In the genomic region with DNA sequence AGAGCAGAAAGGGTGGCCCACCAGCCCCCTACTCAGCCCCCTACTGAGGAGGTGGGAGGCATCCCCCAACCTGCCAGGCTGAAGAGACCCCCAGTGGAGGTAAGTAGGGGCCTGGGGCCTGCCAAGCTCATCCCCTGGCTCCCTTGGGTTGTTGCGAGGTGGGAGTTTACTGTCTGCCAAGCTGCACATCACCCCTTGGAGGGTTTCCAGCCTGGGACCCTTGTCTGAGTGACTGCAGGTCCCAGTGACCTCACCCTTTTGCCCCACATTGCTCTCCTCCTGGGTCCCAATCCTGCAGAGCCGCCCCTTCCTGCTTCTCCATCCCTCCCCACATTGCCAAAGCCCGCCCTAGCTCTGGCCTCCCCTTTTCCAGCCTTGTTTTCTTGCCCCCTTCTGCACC, we compare ENCODE assay signal across 16 cellular contexts. TPM values are rescaled to one million over a fixed set of nuclear protein-coding genes. Genes with fewer than 3 reads are reported as not detected.
DNase-seq lines count a peak whose midpoint lies in the region; TF ChIP-seq lines count a peak whose summit lies in the region.
"Had no signal": no experiment of that assay in that cellular context is flagged by ENCODE, and none has a peak within 500 bp of the region (broad histone marks: within the 10 kb centered on the region; RNA-seq: fewer than 3 reads in every experiment).

No MANE protein-coding gene starts in this region.

- TF ChIP-seq CTCF in HEK293 (tag by site-specific recombination; IDR thresholded peaks at IDR 0.05) (no peak), transverse colon (IDR thresholded peaks at IDR 0.05) (no peak)

- no peaks in the 10 kb centered on the region for H3K9me3 ChIP-seq in HEK293 (ENCODE audit: control insufficient read depth, insufficient read depth, low read depth, low read length)
- H3K9me3 ChIP-seq in effector memory CD4-positive, alpha-beta T cell (ENCODE audit: control insufficient read depth, low read length), result no peaks in the 10 kb centered on the region
- H3K9me3 ChIP-seq in transverse colon, result no peaks in the 10 kb centered on the region
- H3K9me3 ChIP-seq: A549, testis had no signal

- TF ChIP-seq EP300 in transverse colon (IDR thresholded peaks at IDR 0.05; ENCODE audit: low read depth), result no peak

- no peaks in the 10 kb centered on the region for H3K36me3 ChIP-seq in HEK293 (ENCODE audit: control insufficient read depth in 2 of 2, insufficient read depth in 1 of 2, low read length in 2 of 2)
- H3K36me3 ChIP-seq in effector memory CD4-positive, alpha-beta T cell (ENCODE audit: control insufficient read depth, insufficient read depth, low read length), result no peaks in the 10 kb centered on the region
- H3K36me3 ChIP-seq in transverse colon, result no peaks in the 10 kb centered on the region
- H3K36me3 ChIP-seq: WERI-Rb-1 had no signal

- in situ Hi-C loops in transverse colon (cut with MboI; ENCODE audit: low pct_ligation_motif_present in 1 of 4, low pct_unique_long_range_greater_than_20kb in 1 of 4, low sequenced_read_pairs in 3 of 4), result no loop called here
- in situ Hi-C loops in G401 (cut with HindIII; ENCODE audit: low sequenced_read_pairs), result no loop called here

- CTCF ChIA-PET in activated CD4-positive, alpha-beta T cell treated with anti-CD3 and anti-CD28 coated beads, Interleukin-2, amount 10 ng/mL, durations not matched to agents 7 days and 5 days (lab: Charles Lee), result interaction anchor here (0.8 to 2.8 kb wide), 4 partner anchors 12 to 30 kb away, joined by 3 to 10 read pairs (median 3); no protein-coding TSS in a partner anchor
- CTCF ChIA-PET in HEK293 (lab: Yijun Ruan, JAX), result interaction anchor here (0.6 kb wide), 1 partner anchor 188 kb away, joined by 3 read pairs; no protein-coding TSS in a partner anchor

- peaks cover 7% of the 10 kb centered on the region for H3K27me3 Mint-ChIP-seq in activated CD4-positive, alpha-beta T cell treated with anti-CD3 and anti-CD28 coated beads, Interleukin-2, amount 10 ng/mL, durations not matched to agents 7 days and 5 days

- no peaks in the 10 kb centered on the region for H3K27me3 ChIP-seq in effector memory CD4-positive, alpha-beta T cell (replicated peaks; ENCODE audit: control insufficient read depth, insufficient read depth, low read length, poor library complexity, severe bottlenecking)
- H3K27me3 ChIP-seq in transverse colon, result no peaks in the 10 kb centered on the region
- H3K27me3 ChIP-seq: testis had no signal

- no peaks in the 10 kb centered on the region for H3K36me3 Mint-ChIP-seq in activated CD4-positive, alpha-beta T cell treated with anti-CD3 and anti-CD28 coated beads, Interleukin-2, amount 10 ng/mL, durations not matched to agents 7 days and 5 days (ENCODE audit: low read depth)

- POLR2A ChIA-PET in activated CD4-positive, alpha-beta T cell treated with anti-CD3 and anti-CD28 coated beads, Interleukin-2, amount 10 ng/mL, durations not matched to agents 7 days and 5 days (lab: Charles Lee), result no interaction called here
- POLR2A ChIA-PET in HEK293 (lab: Yijun Ruan, JAX), result no interaction called here

- no peak for DNase-seq in activated CD4-positive, alpha-beta T cell treated with anti-CD3 and anti-CD28 coated beads, Interleukin-2, amount 10 ng/mL, durations not matched to agents 7 days and 5 days
- DNase-seq in activated CD4-positive, alpha-beta T cell treated with anti-CD3 and anti-CD28 coated beads, Interleukin-2, amount 50 U/mL, for 48 hours, result no peak
- DNase-seq in effector memory CD4-positive, alpha-beta T cell, result no peak
- DNase-seq in HPDE6-E6E7 (ENCODE audit: extremely low spot score), result no peak
- DNase-seq in transverse colon, result no peak
- no peak for DNase-seq in G401 (ENCODE audit: low spot score)
- DNase-seq: NCI-H2081; NK-92 treated with Interleukin-12 subunit alpha and Interleukin-12 subunit beta, amount 100 ng/mL, for 24 hours had no signal

- H3K27ac ChIP-seq in HEK293 (ENCODE audit: extremely low read depth, low read depth, low read length) (no peak overlapping the region), skin epidermis (peak overlapping the region in 11 of 21 experiments; percentile 5 to 97 (median 86)), transverse colon (peak overlapping the region in 1 of 4 donors; percentile 83)
- peak overlapping the region; percentile 54 for H3K27ac ChIP-seq in effector memory CD4-positive, alpha-beta T cell (ENCODE audit: insufficient read depth, low read length, poor library complexity, severe bottlenecking)
- H3K27ac ChIP-seq: WERI-Rb-1 had no signal

- H3K4me3 ChIP-seq in HEK293 (ENCODE audit: low read depth, low read length) (no peak overlapping the region), skin epidermis (no peak overlapping the region), transverse colon (no peak overlapping the region)
- H3K4me3 ChIP-seq in effector memory CD4-positive, alpha-beta T cell (ENCODE audit: insufficient read depth, low read depth, low read length, poor library complexity, severe bottlenecking), result no peak overlapping the region

- no peaks in the 10 kb centered on the region for H3K4me1 ChIP-seq in HEK293 (ENCODE audit: control insufficient read depth, insufficient read depth, low read length)
- H3K4me1 ChIP-seq in effector memory CD4-positive, alpha-beta T cell (ENCODE audit: control insufficient read depth, insufficient read depth, low read length, poor library complexity, severe bottlenecking), result peaks cover 57% of the 10 kb centered on the region
- H3K4me1 ChIP-seq in transverse colon, result peaks cover 11 to 60% (median 36%) of the 10 kb centered on the region in 4 donors

- peaks cover 57% of the 10 kb centered on the region for H3K4me1 Mint-ChIP-seq in activated CD4-positive, alpha-beta T cell treated with anti-CD3 and anti-CD28 coated beads, Interleukin-2, amount 10 ng/mL, durations not matched to agents 7 days and 5 days

- peak overlapping the region; percentile 50 for H3K4me3 Mint-ChIP-seq in activated CD4-positive, alpha-beta T cell treated with anti-CD3 and anti-CD28 coated beads, Interleukin-2, amount 10 ng/mL, durations not matched to agents 7 days and 5 days

- no peaks in the 10 kb centered on the region for H3K9me3 Mint-ChIP-seq in activated CD4-positive, alpha-beta T cell treated with anti-CD3 and anti-CD28 coated beads, Interleukin-2, amount 10 ng/mL, durations not matched to agents 7 days and 5 days
- H3K9me3 Mint-ChIP-seq: neural crest cell had no signal

- WGBS in transverse colon (ENCODE audit: low coverage in 1 of 2), 2 donors, result 98 to 100% methylated on average over 2 to 3 of the region's 3 CpGs

- no peak for TF ChIP-seq POLR2A in transverse colon (IDR thresholded peaks at IDR 0.05)

- peak overlapping the region; percentile 76 for H3K27ac Mint-ChIP-seq in activated CD4-positive, alpha-beta T cell treated with anti-CD3 and anti-CD28 coated beads, Interleukin-2, amount 10 ng/mL, durations not matched to agents 7 days and 5 days

- intact Hi-C loops in transverse colon (cut with DNase I; ENCODE audit: low total_unique reads), result no loop called here

TF ChIP-seq in HEK293, 187 proteins besides CTCF, POLR2A, EP300 and RAD21:
- no peak for TF ChIP-seq ZBTB48 (tag by site-specific recombination; IDR thresholded peaks at IDR 0.05)
- TF ChIP-seq ZNF560 (tag by site-specific recombination; IDR thresholded peaks at IDR 0.05; ENCODE audit: borderline replicate concordance), result no peak
- TF ChIP-seq SP2 (tag by site-specific recombination; IDR thresholded peaks at IDR 0.05), result 0 out of 2 replicates have a peak, but pooled peaks have one; percentile 9
- peak; percentile 20; the same call in 1 of the 2 replicates for TF ChIP-seq GLIS2 (tag by site-specific recombination; IDR thresholded peaks at IDR 0.05)

RNA-seq across cellular contexts. Expression of gene ALS2CL, which starts 1.0 kb away (rescaled TPM):
- total RNA-seq in activated CD4-positive, alpha-beta T cell treated with anti-CD3 and anti-CD28 coated beads, Interleukin-2, amount 10 ng/mL, durations not matched to agents 7 days and 5 days, result 10 to 100 TPM; 15.5 to 16.6 TPM
- 100 to 1,000 TPM in 2 of 4 donors, 10 to 100 TPM in 2; 67.5 to 212 (median 116) TPM for total RNA-seq in transverse colon
- total RNA-seq in G401 (2014; rRNA removed; shearing (Covaris generic)), result 0.20 and 0.31 TPM in 2 replicates

RNA-seq across cellular contexts. Expression of gene TMIE, which starts 6.7 kb away (rescaled TPM):
- 1 to 10 TPM; 1.2 to 1.6 TPM for total RNA-seq in activated CD4-positive, alpha-beta T cell treated with anti-CD3 and anti-CD28 coated beads, Interleukin-2, amount 10 ng/mL, durations not matched to agents 7 days and 5 days
- total RNA-seq in transverse colon, result not detected
- not detected in 2 replicates for total RNA-seq in G401 (2014; rRNA removed; shearing (Covaris generic))
- total RNA-seq: neural crest cell had no signal

RNA-seq across cellular contexts. Expression of gene PRSS50, which starts 23.1 kb away (rescaled TPM):
- not detected for total RNA-seq in activated CD4-positive, alpha-beta T cell treated with anti-CD3 and anti-CD28 coated beads, Interleukin-2, amount 10 ng/mL, durations not matched to agents 7 days and 5 days
- under 1 TPM in 1 of 4 donors, not detected in 3; 0.14 TPM for total RNA-seq in transverse colon
- not detected in 2 replicates for total RNA-seq in G401 (2014; rRNA removed; shearing (Covaris generic))
- total RNA-seq: bronchial epithelial cell, SK-MEL-5 had no signal

Comparison
In these comparisons a context has a peak if more than half of its experiments do, and no peak if none do; other contexts are left out.
1. RNA of gene ALS2CL, which starts 1.0 kb away (total RNA-seq): 67.5 to 212 TPM in transverse colon and 15.5 to 16.6 TPM in activated CD4-positive, alpha-beta T cell treated with anti-CD3 and anti-CD28 coated beads, Interleukin-2, amount 10 ng/mL, durations not matched to agents 7 days and 5 days; 0.20 to 0.31 TPM in G401; every median in the first group is over 10 times any median in the second.